In the genomic region with DNA sequence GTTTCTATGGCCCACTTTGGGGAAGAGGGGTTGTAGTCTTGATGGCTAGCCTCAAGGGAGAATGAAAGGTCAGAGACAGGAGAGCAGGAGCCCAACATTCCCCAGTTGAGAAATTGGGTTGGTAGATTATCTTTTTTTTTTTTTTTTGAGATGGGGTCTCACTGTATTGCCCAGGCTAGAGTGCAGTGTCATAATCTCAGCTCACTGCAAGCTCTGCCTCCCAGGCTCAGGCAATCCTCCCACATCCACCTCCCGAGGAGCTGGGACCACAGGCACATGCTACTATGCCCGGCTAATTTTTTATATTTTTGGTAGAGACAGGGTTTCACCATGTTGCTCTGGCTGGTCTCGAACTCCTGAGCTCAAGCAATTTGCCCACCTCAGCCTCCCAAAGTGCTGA, we compare ENCODE assay signal across 15 cellular contexts. TPM values are rescaled to one million over a fixed set of nuclear protein-coding genes. Genes with fewer than 3 reads are reported as not detected.
DNase-seq lines count a peak whose midpoint lies in the region; ATAC-seq and TF ChIP-seq lines count a peak whose summit lies in the region.
"Had no signal": no experiment of that assay in that cellular context is flagged by ENCODE, and none has a peak within 500 bp of the region (broad histone marks: within the 10 kb centered on the region; RNA-seq: fewer than 3 reads in every experiment).

No MANE protein-coding gene starts in this region.

- intact Hi-C loops in body of pancreas (cut with DNase I): no loop called here
- intact Hi-C loops in dorsolateral prefrontal cortex (cut with DNase I): no loop called here

- H3K4me3 Mint-ChIP-seq in HFFc6: no peak overlapping the region; the same call in 1 of the 2 replicates
- H3K4me3 Mint-ChIP-seq in osteocyte (ENCODE audit: unreplicated experiment): no peak overlapping the region
- H3K4me3 Mint-ChIP-seq: CD4-positive, alpha-beta T cell had no signal

- peak overlapping the region; percentile 43 for H3K27ac Mint-ChIP-seq in HFFc6
- no peak overlapping the region for H3K27ac Mint-ChIP-seq in osteocyte (ENCODE audit: unreplicated experiment)
- H3K27ac Mint-ChIP-seq: CD4-positive, alpha-beta T cell had no signal

- H3K9me3 Mint-ChIP-seq in HFFc6 (peaks cover 11% of the 10 kb centered on the region), osteocyte (ENCODE audit: unreplicated experiment) (no peaks in the 10 kb centered on the region)
- H3K9me3 Mint-ChIP-seq: CD4-positive, alpha-beta T cell had no signal

- H3K4me2 ChIP-seq in BLaER1 (peak overlapping the region; percentile 15; the same call in 1 of the 2 replicates), hepatocyte (no peak overlapping the region)

- H3K9me3 ChIP-seq in BLaER1: peaks cover 4% of the 10 kb centered on the region
- no peaks in the 10 kb centered on the region for H3K9me3 ChIP-seq in body of pancreas
- no peaks in the 10 kb centered on the region for H3K9me3 ChIP-seq in hepatocyte (ENCODE audit: low read depth)
- H3K9me3 ChIP-seq: HAP-1 had no signal

- no peaks in the 10 kb centered on the region for H3K9me2 ChIP-seq in hepatocyte (replicated peaks; ENCODE audit: insufficient read depth)

- H3K36me3 ChIP-seq in BLaER1 (peaks cover 85% of the 10 kb centered on the region), body of pancreas (replicated peaks in 1 of 2; ENCODE audit: insufficient read depth in 1 of 2, low read depth in 2 of 2) (no peaks in the 10 kb centered on the region), hepatocyte (replicated peaks; ENCODE audit: insufficient read depth, low read depth) (no peaks in the 10 kb centered on the region)

- H3K27me3 ChIP-seq in BLaER1 (no peaks in the 10 kb centered on the region), body of pancreas (no peaks in the 10 kb centered on the region), dorsolateral prefrontal cortex (no peaks in the 10 kb centered on the region), hepatocyte (no peaks in the 10 kb centered on the region)

- peaks cover 100% of the 10 kb centered on the region for H4K20me1 ChIP-seq in BLaER1
- H4K20me1 ChIP-seq in hepatocyte (ENCODE audit: insufficient read depth, poor library complexity, severe bottlenecking): no peaks in the 10 kb centered on the region

- peaks cover 71% of the 10 kb centered on the region for H3K4me1 Mint-ChIP-seq in HFFc6 (ENCODE audit: low read depth)
- H3K4me1 Mint-ChIP-seq in osteocyte (ENCODE audit: unreplicated experiment): peaks cover 51% of the 10 kb centered on the region

- ATAC-seq in body of pancreas: no peak
- ATAC-seq: GM12878 had no signal

- H3K4me1 ChIP-seq in BLaER1 (peaks cover 40% of the 10 kb centered on the region), body of pancreas (peaks cover 53% of the 10 kb centered on the region), hepatocyte (ENCODE audit: insufficient read depth) (peaks cover 12% of the 10 kb centered on the region)
- H3K4me1 ChIP-seq: HAP-1 had no signal

- no peak for TF ChIP-seq POLR2A in body of pancreas (IDR thresholded peaks at IDR 0.05)

- H3K36me3 Mint-ChIP-seq in HFFc6 (ENCODE audit: low read depth): peaks cover 40% of the 10 kb centered on the region
- peaks cover 12% of the 10 kb centered on the region for H3K36me3 Mint-ChIP-seq in osteocyte (ENCODE audit: unreplicated experiment)

- no peak overlapping the region for H2AFZ ChIP-seq in hepatocyte

- H3K27ac ChIP-seq in BLaER1 (no peak overlapping the region), body of pancreas (peak overlapping the region in 3 of 4 donors; percentile 1 to 18 (median 12)), dorsolateral prefrontal cortex (no peak overlapping the region), hepatocyte (no peak overlapping the region)

- H3K4me3 ChIP-seq in BLaER1 (no peak overlapping the region), body of pancreas (no peak overlapping the region), dorsolateral prefrontal cortex (no peak overlapping the region), hepatocyte (no peak overlapping the region)
- H3K4me3 ChIP-seq: GM12878, HAP-1 had no signal

- DNase-seq in HFFc6 (no peak), body of pancreas (no peak), osteocyte (ENCODE audit: extremely low spot score, unreplicated experiment) (peak; percentile 34), dorsolateral prefrontal cortex (no peak), medulla oblongata (ENCODE audit: extremely low spot score) (no peak), hepatocyte (ENCODE audit: low spot score) (no peak)
- DNase-seq: 8988T; AML-193; C1 segment of cervical spinal cord; CD4-positive, alpha-beta T cell; DMS79 had no signal

- H3K9ac ChIP-seq in BLaER1: no peak overlapping the region

- TF ChIP-seq CTCF in HFFc6 (IDR thresholded peaks at IDR 0.05) (no peak), body of pancreas (IDR thresholded peaks at IDR 0.05) (no peak), osteocyte (IDR thresholded peaks at IDR 0.05) (no peak), dorsolateral prefrontal cortex (IDR thresholded peaks at IDR 0.05 in 54 of 56, conservative IDR thresholded peaks at IDR 0.05 in 2 of 56; ENCODE audit: low read depth in 1 of 56, partially characterized antibody in 56 of 56) (no peak), hepatocyte (IDR thresholded peaks at IDR 0.05; ENCODE audit: poor library complexity) (no peak)

- WGBS in body of pancreas, 2 donors: 90 to 97% methylated on average over 3 of the region's 3 CpGs
- WGBS in hepatocyte (ENCODE audit: low lambda C conversion rate, missing lambda C conversion rate): 100% methylated on average over 3 of the region's 3 CpGs

- H3K79me2 ChIP-seq in hepatocyte: peaks cover 7% of the 10 kb centered on the region

- peaks cover 4% of the 10 kb centered on the region for H3K27me3 Mint-ChIP-seq in HFFc6 (ENCODE audit: insufficient read depth)
- H3K27me3 Mint-ChIP-seq in osteocyte (ENCODE audit: unreplicated experiment): no peaks in the 10 kb centered on the region
- H3K27me3 Mint-ChIP-seq: CD4-positive, alpha-beta T cell had no signal

RNA-seq across cellular contexts. Expression of a gene that starts 34.9 kb away (rescaled TPM):
- 100 to 1,000 TPM; 156 to 180 (median 173) TPM for total RNA-seq in HFFc6 (2021; fragmentation: NEBNext Ultra II Directional; extraction: Animal tissue kit (Norgen Biotek cat#: 25700))
- total RNA-seq in body of pancreas (10 to 100 TPM; 30.0 to 59.7 TPM), osteocyte (155 and 167 TPM in 2 replicates), dorsolateral prefrontal cortex (10 to 100 TPM; 11.5 to 48.1 (median 32.6) TPM), hepatocyte (72.8 and 87.1 TPM in 2 replicates)
- 38.8 and 46.4 TPM in 2 replicates for polyA plus RNA-seq in hepatocyte
- total RNA-seq: HT-29 had no signal

Comparison
In these comparisons a context has a peak if more than half of its experiments do, and no peak if none do; other contexts are left out.
1. H3K27ac ChIP-seq: peak in body of pancreas (3 of 4); none in BLaER1 (single experiment), dorsolateral prefrontal cortex (0 of 59) and hepatocyte (single experiment).